1 cellular context compared by ENCODE assay signal in genomic region chr4:143531368-143531767, GRCh38.
TF ChIP-seq lines count a peak whose summit lies in the region.

No MANE protein-coding gene starts in this region.

TF ChIP-seq in GM12878, 131 proteins besides CTCF, POLR2A, EP300 and RAD21 (continued from another document):
- no peak for TF ChIP-seq PRDM15 (CRISPR knock-in tag; IDR thresholded peaks at IDR 0.05)
